In genomic region chr9:37144762-37145161, GRCh38 we compare ENCODE assay signal across 8 cellular contexts. TPM values are rescaled to one million over a fixed set of nuclear protein-coding genes. Genes with fewer than 3 reads are reported as not detected.
A peak's percentile ranks its signal among the peaks of the same experiment; 100 is the strongest.
DNase-seq lines count a peak whose midpoint lies in the region; ATAC-seq and TF ChIP-seq lines count a peak whose summit lies in the region.

No MANE protein-coding gene starts in this region.

- H3K27me3 Mint-ChIP-seq in activated naive CD4-positive, alpha-beta T cell treated with anti-CD3 and anti-CD28 coated beads, Interleukin-2, amount 50 U/mL, for 24 hours: no peaks in the 10 kb centered on the region
- no peaks in the 10 kb centered on the region for H3K27me3 Mint-ChIP-seq in activated naive CD8-positive, alpha-beta T cell treated with anti-CD3 and anti-CD28 coated beads, Interleukin-2, amount 50 U/mL, for 24 hours
- no peaks in the 10 kb centered on the region for H3K27me3 Mint-ChIP-seq in natural killer cell treated with Interleukin-12 subunit alpha and Interleukin-12 subunit beta and Interleukin-15 and Interleukin-18, amount 100 ng/mL, for 72 hours

- no peak for TF ChIP-seq POLR2A in erythroblast (IDR thresholded peaks at IDR 0.05; ENCODE audit: low read length)

- peak overlapping the region; percentile 83 for H3K27ac Mint-ChIP-seq in activated naive CD4-positive, alpha-beta T cell treated with anti-CD3 and anti-CD28 coated beads, Interleukin-2, amount 50 U/mL, for 24 hours
- peak overlapping the region; percentile 20 for H3K27ac Mint-ChIP-seq in activated naive CD8-positive, alpha-beta T cell treated with anti-CD3 and anti-CD28 coated beads, Interleukin-2, amount 50 U/mL, for 24 hours
- H3K27ac Mint-ChIP-seq in natural killer cell treated with Interleukin-12 subunit alpha and Interleukin-12 subunit beta and Interleukin-15 and Interleukin-18, amount 100 ng/mL, for 72 hours: peak overlapping the region in 1 of 2 donors; percentile 64

- peaks cover 22% of the 10 kb centered on the region for H3K36me3 Mint-ChIP-seq in activated naive CD4-positive, alpha-beta T cell treated with anti-CD3 and anti-CD28 coated beads, Interleukin-2, amount 50 U/mL, for 24 hours
- peaks cover 36% of the 10 kb centered on the region for H3K36me3 Mint-ChIP-seq in activated naive CD8-positive, alpha-beta T cell treated with anti-CD3 and anti-CD28 coated beads, Interleukin-2, amount 50 U/mL, for 24 hours (ENCODE audit: low read depth)
- peaks cover 2% of the 10 kb centered on the region for H3K36me3 Mint-ChIP-seq in natural killer cell treated with Interleukin-12 subunit alpha and Interleukin-12 subunit beta and Interleukin-15 and Interleukin-18, amount 100 ng/mL, for 72 hours

- WGBS in urinary bladder: 75% methylated on average over 2 of the region's 2 CpGs

- peaks cover 71% of the 10 kb centered on the region for H3K4me1 Mint-ChIP-seq in activated naive CD4-positive, alpha-beta T cell treated with anti-CD3 and anti-CD28 coated beads, Interleukin-2, amount 50 U/mL, for 24 hours
- peaks cover 61% of the 10 kb centered on the region for H3K4me1 Mint-ChIP-seq in activated naive CD8-positive, alpha-beta T cell treated with anti-CD3 and anti-CD28 coated beads, Interleukin-2, amount 50 U/mL, for 24 hours
- H3K4me1 Mint-ChIP-seq in natural killer cell treated with Interleukin-12 subunit alpha and Interleukin-12 subunit beta and Interleukin-15 and Interleukin-18, amount 100 ng/mL, for 72 hours (ENCODE audit: low read depth in 2 of 2): peaks cover 9 to 24% of the 10 kb centered on the region in 2 donors

- no peaks in the 10 kb centered on the region for H3K9me3 Mint-ChIP-seq in activated naive CD4-positive, alpha-beta T cell treated with anti-CD3 and anti-CD28 coated beads, Interleukin-2, amount 50 U/mL, for 24 hours
- no peaks in the 10 kb centered on the region for H3K9me3 Mint-ChIP-seq in activated naive CD8-positive, alpha-beta T cell treated with anti-CD3 and anti-CD28 coated beads, Interleukin-2, amount 50 U/mL, for 24 hours
- H3K9me3 Mint-ChIP-seq in natural killer cell treated with Interleukin-12 subunit alpha and Interleukin-12 subunit beta and Interleukin-15 and Interleukin-18, amount 100 ng/mL, for 72 hours: no peaks in the 10 kb centered on the region

- DNase-seq in activated naive CD4-positive, alpha-beta T cell (lab: John Stamatoyannopoulos, UW): no peak
- DNase-seq in activated naive CD8-positive, alpha-beta T cell treated with anti-CD3 and anti-CD28 coated beads, Interleukin-2, amount 50 U/mL, for 24 hours: no peak
- DNase-seq in islet precursor cell (no peak), erythroblast (lab: John Stamatoyannopoulos, UW) (no peak)
- no peak for DNase-seq in natural killer cell treated with Interleukin-12 subunit alpha and Interleukin-12 subunit beta and Interleukin-15 and Interleukin-18, amount 100 ng/mL, for 72 hours (ENCODE audit: low spot score)

- H3K27ac ChIP-seq in urinary bladder (ENCODE audit: low read depth): peak overlapping the region; percentile 23

- H3K36me3 ChIP-seq in urinary bladder (ENCODE audit: insufficient read depth): no peaks in the 10 kb centered on the region

- H3K4me3 Mint-ChIP-seq in activated naive CD4-positive, alpha-beta T cell treated with anti-CD3 and anti-CD28 coated beads, Interleukin-2, amount 50 U/mL, for 24 hours: peak overlapping the region; percentile 23
- no peak overlapping the region for H3K4me3 Mint-ChIP-seq in activated naive CD8-positive, alpha-beta T cell treated with anti-CD3 and anti-CD28 coated beads, Interleukin-2, amount 50 U/mL, for 24 hours
- no peak overlapping the region for H3K4me3 Mint-ChIP-seq in natural killer cell treated with Interleukin-12 subunit alpha and Interleukin-12 subunit beta and Interleukin-15 and Interleukin-18, amount 100 ng/mL, for 72 hours

- H3K4me1 ChIP-seq in urinary bladder (ENCODE audit: insufficient read depth): no peaks in the 10 kb centered on the region

- ATAC-seq in HG03097 (IDR thresholded peaks at IDR 0.05; ENCODE audit: low FRiP score, unreplicated experiment): peak; percentile 48
- no peak for ATAC-seq in activated naive CD8-positive, alpha-beta T cell treated with anti-CD3 and anti-CD28 coated beads, Interleukin-2, amount 50 U/mL, for 24 hours
- ATAC-seq in natural killer cell treated with Interleukin-12 subunit alpha and Interleukin-12 subunit beta and Interleukin-15 and Interleukin-18, amount 100 ng/mL, for 72 hours: no peak

- no peak overlapping the region for H3K4me3 ChIP-seq in urinary bladder (ENCODE audit: low read depth, low read length)

RNA-seq across cellular contexts. Expression of gene ZCCHC7, which starts 24.4 kb away (rescaled TPM):
- total RNA-seq in urinary bladder: 40.7 TPM
- 10.9 TPM for polyA plus RNA-seq in urinary bladder
- total RNA-seq in natural killer cell treated with Interleukin-12 subunit alpha and Interleukin-12 subunit beta and Interleukin-15 and Interleukin-18, amount 100 ng/mL, for 72 hours: 10 to 100 TPM; 20.7 to 25.7 TPM
